In genomic region chr17:82559779-82560642, GRCh38 we compare ENCODE assay signal across 17 cellular contexts. TPM values are rescaled to one million over a fixed set of nuclear protein-coding genes. Genes with fewer than 3 reads are reported as not detected.
DNase-seq lines count a peak whose midpoint lies in the region; ATAC-seq and TF ChIP-seq lines count a peak whose summit lies in the region.
"Had no signal": no experiment of that assay in that cellular context is flagged by ENCODE, and none has a peak within 500 bp of the region (broad histone marks: within the 10 kb centered on the region; RNA-seq: fewer than 3 reads in every experiment).

No MANE protein-coding gene starts in this region.

- DNase-seq in cardiac muscle cell (ENCODE audit: low read depth in 1 of 2, low spot score in 1 of 2) (no peak), left cardiac atrium (no peak), WERI-Rb-1 (no peak), mesenchymal stem cell (peak; percentile 19), left lobe of liver (ENCODE audit: low spot score) (no peak)
- DNase-seq: activated CD4-positive, alpha-beta T cell treated with anti-CD3 and anti-CD28 coated beads for 36 hours; activated CD8-positive, alpha-beta memory T cell treated with anti-CD3 and anti-CD28 coated beads, Interleukin-2, amount 50 U/mL, for 4 hours; activated naive CD4-positive, alpha-beta T cell treated with Interleukin-2 at 50 U/mL for 16 hours; HCEC 1CT; mammary epithelial cell; NCI-H446 treated with DMSO at 0.1 percent for 48 hours; right cardiac atrium; stimulated activated CD4-positive, alpha-beta T cell treated with anti-CD3 and anti-CD28 coated beads, Interleukin-1b, Interleukin-23, amount 100 ng/mL, for 48 hours had no signal

- no peak overlapping the region for H4K8ac ChIP-seq in mesenchymal stem cell (ENCODE audit: low read length)

- no peak overlapping the region for H4K91ac ChIP-seq in mesenchymal stem cell (ENCODE audit: low read length)

- no peak overlapping the region for H3K18ac ChIP-seq in mesenchymal stem cell (ENCODE audit: low read depth in 1 of 2, low read length in 2 of 2)

- TF ChIP-seq CTCF in cardiac muscle cell (IDR thresholded peaks at IDR 0.05; ENCODE audit: low read depth, low read length) = no peak
- no peak for TF ChIP-seq CTCF in WERI-Rb-1 (IDR thresholded peaks at IDR 0.05; ENCODE audit: low read depth, low read length)

- H2AFZ ChIP-seq in mesenchymal stem cell (ENCODE audit: low read depth, low read length) = no peak overlapping the region

- H3K36me3 ChIP-seq in cardiac muscle cell = peaks cover 2% of the 10 kb centered on the region
- peaks cover 36% of the 10 kb centered on the region for H3K36me3 ChIP-seq in WERI-Rb-1
- H3K36me3 ChIP-seq in mesenchymal stem cell (ENCODE audit: control insufficient read depth in 1 of 2, insufficient read depth in 2 of 2, low read depth in 1 of 2, low read length in 2 of 2) = peaks cover 2 to 15% of the 10 kb centered on the region in 2 experiments

- H3K27me3 ChIP-seq in cardiac muscle cell (no peaks in the 10 kb centered on the region), WERI-Rb-1 (ENCODE audit: insufficient read depth, low read depth, severe bottlenecking) (no peaks in the 10 kb centered on the region), mesenchymal stem cell (ENCODE audit: control insufficient read depth in 1 of 2, insufficient read depth in 1 of 2, low read length in 2 of 2) (no peaks in the 10 kb centered on the region)
- H3K27me3 ChIP-seq: suprapubic skin had no signal

- H2BK12ac ChIP-seq in mesenchymal stem cell (ENCODE audit: low read length in 2 of 2) = no peak overlapping the region

- no peaks in the 10 kb centered on the region for H3K9me3 ChIP-seq in cardiac muscle cell (ENCODE audit: low read depth)
- no peaks in the 10 kb centered on the region for H3K9me3 ChIP-seq in WERI-Rb-1 (ENCODE audit: severe bottlenecking)
- H3K9me3 ChIP-seq in mesenchymal stem cell (ENCODE audit: control insufficient read depth, low read length) = no peaks in the 10 kb centered on the region
- H3K9me3 ChIP-seq: suprapubic skin had no signal

- H2BK120ac ChIP-seq in mesenchymal stem cell (ENCODE audit: low read depth, low read length) = no peak overlapping the region

- no peak overlapping the region for H3K4ac ChIP-seq in mesenchymal stem cell (ENCODE audit: low read depth in 1 of 2, low read length in 2 of 2)

- H3K4me3 ChIP-seq in cardiac muscle cell (no peak overlapping the region), WERI-Rb-1 (ENCODE audit: low read depth, low read length) (no peak overlapping the region), mesenchymal stem cell (ENCODE audit: insufficient read depth in 1 of 2, low read depth in 1 of 2, low read length in 2 of 2) (no peak overlapping the region)
- H3K4me3 ChIP-seq: suprapubic skin had no signal

- 91% methylated on average over 24 of the region's 24 CpGs for WGBS in mesenchymal stem cell

- no peak overlapping the region for H2BK15ac ChIP-seq in mesenchymal stem cell (ENCODE audit: low read depth, poor library complexity, severe bottlenecking)

- no peak overlapping the region for H3K9ac ChIP-seq in mesenchymal stem cell (ENCODE audit: low read length)

- no peak overlapping the region for H3K23ac ChIP-seq in mesenchymal stem cell (ENCODE audit: low read length in 2 of 2)

- H2AK5ac ChIP-seq in mesenchymal stem cell (ENCODE audit: low read length, severe bottlenecking) = no peak overlapping the region

- H3K4me2 ChIP-seq in mesenchymal stem cell (ENCODE audit: low read length, poor library complexity, severe bottlenecking) = no peak overlapping the region

- peak overlapping the region; percentile 9 for H3K27ac ChIP-seq in cardiac muscle cell
- H3K27ac ChIP-seq in WERI-Rb-1 = peak overlapping the region; percentile 29; the same call in 1 of the 2 replicates
- H3K27ac ChIP-seq in mesenchymal stem cell (ENCODE audit: low read length, poor library complexity, severe bottlenecking) = no peak overlapping the region
- peak overlapping the region; percentile 89 for H3K27ac ChIP-seq in temporal lobe (ENCODE audit: low read depth, low read length)
- H3K27ac ChIP-seq: suprapubic skin had no signal

- H3K4me1 ChIP-seq in cardiac muscle cell (ENCODE audit: low read depth) (peaks cover 7% of the 10 kb centered on the region), mesenchymal stem cell (ENCODE audit: control insufficient read depth, insufficient read depth, low read depth, low read length) (peaks cover 24% of the 10 kb centered on the region)

- H2BK5ac ChIP-seq in mesenchymal stem cell (ENCODE audit: low read depth, low read length, poor library complexity, severe bottlenecking) = no peak overlapping the region

- no peak overlapping the region for H3K14ac ChIP-seq in mesenchymal stem cell (ENCODE audit: low read length in 2 of 2)

- intact Hi-C loops in left cardiac atrium (cut with DNase I) = loop anchor here in 1 of 2 donors (10.0 kb wide), 1 partner anchor 205 kb away; the partner anchor contains the start of gene TEX19

- H3K79me1 ChIP-seq in mesenchymal stem cell (replicated peaks; ENCODE audit: low read length, poor library complexity, severe bottlenecking) = peaks cover 10% of the 10 kb centered on the region

- ATAC-seq in left cardiac atrium = no peak
- ATAC-seq in left lobe of liver = no peak
- no peak for ATAC-seq in GM19328 (IDR thresholded peaks at IDR 0.05; ENCODE audit: unreplicated experiment)
- ATAC-seq in GM18870 (IDR thresholded peaks at IDR 0.05; ENCODE audit: unreplicated experiment) = no peak
- ATAC-seq: activated CD4-positive, alpha-beta T cell treated with anti-CD3 and anti-CD28 coated beads for 36 hours; right cardiac atrium had no signal

RNA-seq across cellular contexts. Expression of gene FOXK2, which starts 40.5 kb away (rescaled TPM):
- 44.5 and 63.0 TPM in 2 replicates for total RNA-seq in cardiac muscle cell
- 22.0 and 26.7 TPM in 2 replicates for polyA plus RNA-seq in cardiac muscle cell
- 10 to 100 TPM; 35.9 to 53.9 TPM for total RNA-seq in left cardiac atrium
- 45.8 TPM for polyA plus RNA-seq in mesenchymal stem cell (2013, experiment 1 of 2)
- polyA plus RNA-seq in mesenchymal stem cell (2013, experiment 2 of 2) = 46.2 TPM
- total RNA-seq in temporal lobe = 27.8 TPM
- total RNA-seq in left lobe of liver = 16.2 TPM
